1 cellular context compared by ENCODE assay signal in the genomic region with DNA sequence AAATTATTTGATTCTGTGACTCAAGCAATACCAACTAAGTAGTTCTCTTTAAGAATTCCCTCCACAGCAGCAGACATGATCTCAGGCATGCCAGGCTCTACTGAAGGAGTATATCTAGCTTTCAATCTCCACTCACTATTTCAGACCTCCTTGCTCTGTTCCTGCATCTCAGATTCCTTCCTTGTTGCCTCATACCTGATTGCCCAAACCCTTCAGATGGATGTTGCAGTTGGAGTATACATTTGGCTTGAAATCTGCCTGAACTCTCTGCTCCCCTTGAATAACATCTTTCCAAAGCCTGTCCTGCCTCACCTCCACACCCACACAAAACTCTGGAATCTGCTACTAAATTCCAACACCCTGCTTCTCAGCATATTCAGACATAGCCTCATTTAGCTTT.
TF ChIP-seq lines count a peak whose summit lies in the region.

No MANE protein-coding gene starts in this region.

TF ChIP-seq in IMR-90, 13 proteins besides CTCF, POLR2A, EP300 and RAD21:
- TF ChIP-seq CHD1 (IDR thresholded peaks at IDR 0.05; ENCODE audit: low read depth, low read length) (no peak), CEBPB (IDR thresholded peaks at IDR 0.05; ENCODE audit: low read depth, low read length) (peak; percentile 92), RCOR1 (IDR thresholded peaks at IDR 0.05; ENCODE audit: insufficient replicate concordance, low read length) (no peak)
